Comparison of ENCODE assay signal across 15 cellular contexts in genomic region chr13:40609972-40610726, GRCh38. TPM values are rescaled to one million over a fixed set of nuclear protein-coding genes. Genes with fewer than 3 reads are reported as not detected.
DNase-seq lines count a peak whose midpoint lies in the region; ATAC-seq, FAIRE-seq and TF ChIP-seq lines count a peak whose summit lies in the region.
"Had no signal": no experiment of that assay in that cellular context is flagged by ENCODE, and none has a peak within 500 bp of the region (broad histone marks: within the 10 kb centered on the region; RNA-seq: fewer than 3 reads in every experiment).

No MANE protein-coding gene starts in this region.

- no TSS peak for BruUV-seq in endothelial cell of umbilical vein (replicated peaks; lab: Mats Ljungman, UMichigan)

- H3K27ac ChIP-seq in GM23338 (ENCODE audit: low read depth) (0 out of 2 replicates have a peak overlapping the region, but pooled peaks have one; percentile 28), RWPE1 (no peak overlapping the region), endothelial cell of umbilical vein (ENCODE audit: insufficient read depth, low read depth, low read length) (peak overlapping the region; percentile 98), ascending aorta (peak overlapping the region in 1 of 2 donors; percentile 3)
- H3K27ac ChIP-seq: right lobe of liver had no signal

- H2AFZ ChIP-seq in GM23338 (no peak overlapping the region), endothelial cell of umbilical vein (ENCODE audit: low read depth, low read length) (no peak overlapping the region)

- H3K27me3 ChIP-seq in GM23338 (ENCODE audit: insufficient read depth) (no peaks in the 10 kb centered on the region), endothelial cell of umbilical vein (ENCODE audit: control insufficient read depth in 2 of 2, insufficient read depth in 2 of 2, low read length in 2 of 2) (no peaks in the 10 kb centered on the region), ascending aorta (no peaks in the 10 kb centered on the region)
- H3K27me3 ChIP-seq: right lobe of liver had no signal

- H3K4me2 ChIP-seq in GM23338 (0 out of 2 replicates have a peak overlapping the region, but pooled peaks have one; percentile 5), endothelial cell of umbilical vein (ENCODE audit: insufficient read depth, low read length) (peak overlapping the region; percentile 94)

- POLR2A ChIA-PET in RWPE1 (lab: Yijun Ruan, JAX; ENCODE audit: low non-redundant PET) (no interaction called here), endothelial cell of umbilical vein (lab: Charles Lee) (no interaction called here)

- intact Hi-C loops in endothelial cell of umbilical vein (cut with micrococcal nuclease) (loop anchor here (1.0 to 2.0 kb wide), 4 partner anchors 8 to 69 kb away; no protein-coding TSS in a partner anchor), ascending aorta (cut with DNase I) (no loop called here), natural killer cell (cut with micrococcal nuclease) (no loop called here)

- peaks cover 86% of the 10 kb centered on the region for H4K20me1 ChIP-seq in GM23338 (replicated peaks; ENCODE audit: insufficient read depth)
- H4K20me1 ChIP-seq in endothelial cell of umbilical vein (replicated peaks; ENCODE audit: control insufficient read depth, extremely low read depth, insufficient read depth, low read length), result no peaks in the 10 kb centered on the region

- H3K36me3 ChIP-seq in GM23338 (ENCODE audit: insufficient read depth) (no peaks in the 10 kb centered on the region), endothelial cell of umbilical vein (ENCODE audit: control insufficient read depth in 2 of 2, extremely low read depth in 1 of 2, insufficient read depth in 2 of 2, low read length in 2 of 2) (peaks cover 0 to 8% of the 10 kb centered on the region in 2 experiments), ascending aorta (no peaks in the 10 kb centered on the region)
- H3K36me3 ChIP-seq: right lobe of liver had no signal

- CTCF ChIA-PET in RWPE1 (lab: Yijun Ruan, JAX), result no interaction called here
- CTCF ChIA-PET in endothelial cell of umbilical vein (lab: Charles Lee), result no interaction called here

- H3K9me1 ChIP-seq in endothelial cell of umbilical vein (replicated peaks; ENCODE audit: control insufficient read depth, extremely low read depth, insufficient read depth, low read length), result no peaks in the 10 kb centered on the region

- peaks cover 5% of the 10 kb centered on the region for H3K27me3 Mint-ChIP-seq in GM23338 (ENCODE audit: insufficient read depth, low read depth, poor library complexity)
- H3K27me3 Mint-ChIP-seq in natural killer cell (ENCODE audit: low read depth in 2 of 2), result no peaks in the 10 kb centered on the region

- dilution Hi-C loops in endothelial cell of umbilical vein (cut with MboI; ENCODE audit: extremely low pct_ligation_motif_present, low sequenced_read_pairs), result no loop called here

- H3K36me3 Mint-ChIP-seq in GM23338 (ENCODE audit: low read depth) (peaks cover 15% of the 10 kb centered on the region; the same call in 2 of the 3 replicates), natural killer cell (no peaks in the 10 kb centered on the region)

- no peak for DNase-seq in GM23338 (ENCODE audit: low spot score)
- DNase-seq in RWPE1 (ENCODE audit: low spot score), result peak; percentile 75
- DNase-seq in endothelial cell of umbilical vein (ENCODE audit: low read depth, low spot score), result peak; percentile 93
- peak; percentile 67 for DNase-seq in pulmonary artery endothelial cell (ENCODE audit: low read depth, low spot score)
- DNase-seq in ascending aorta (ENCODE audit: low spot score in 2 of 2), result no peak
- DNase-seq in NCI-H146 treated with DMSO at 0.1 percent for 48 hours (lab: John Stamatoyannopoulos, UW; ENCODE audit: unreplicated experiment), result no peak
- DNase-seq in natural killer cell, result no peak
- DNase-seq: activated CD4-positive, CD25-positive, alpha-beta regulatory T cell; left ventricle myocardium superior; MM.1S; NCI-H2171 treated with DMSO at 0.1 percent for 48 hours; nephron progenitor cell; right lobe of liver; stimulated activated naive CD4-positive, alpha-beta T cell treated with Interleukin-2 at 50 U/mL for 16 hours had no signal

- TF ChIP-seq CTCF in GM23338 (conservative IDR thresholded peaks at IDR 0.05; ENCODE audit: low read depth in 2 of 2) (no peak), RWPE1 (conservative IDR thresholded peaks at IDR 0.05; ENCODE audit: low read depth) (no peak), endothelial cell of umbilical vein (IDR thresholded peaks at IDR 0.05; ENCODE audit: extremely low read depth in 1 of 2, insufficient read depth in 1 of 2, low read depth in 1 of 2, low read length in 2 of 2) (no peak), ascending aorta (IDR thresholded peaks at IDR 0.05) (no peak), natural killer cell (IDR thresholded peaks at IDR 0.05) (no peak)

- H3K4me3 Mint-ChIP-seq in GM23338, result no peak overlapping the region
- H3K4me3 Mint-ChIP-seq in natural killer cell, result no peak overlapping the region
- H3K4me3 Mint-ChIP-seq: nephron progenitor cell had no signal

- H3K4me1 Mint-ChIP-seq in GM23338 (peaks cover 76% of the 10 kb centered on the region), natural killer cell (peaks cover 35 to 49% of the 10 kb centered on the region in 2 donors)

- H3F3A ChIP-seq in GM23338 (replicated peaks; ENCODE audit: low read depth), result peaks cover 8% of the 10 kb centered on the region; the same call in 1 of the 2 replicates

- H3K9me3 ChIP-seq in endothelial cell of umbilical vein (replicated peaks; ENCODE audit: control insufficient read depth, insufficient read depth, low read length), result no peaks in the 10 kb centered on the region
- H3K9me3 ChIP-seq in ascending aorta, result no peaks in the 10 kb centered on the region
- H3K9me3 ChIP-seq: right lobe of liver had no signal

- FAIRE-seq in endothelial cell of umbilical vein (lab: Jason Lieb, UNC), result peak; percentile 88

- H3K4me1 ChIP-seq in GM23338 (ENCODE audit: insufficient read depth), result peaks cover 72% of the 10 kb centered on the region
- peaks cover 62% of the 10 kb centered on the region for H3K4me1 ChIP-seq in endothelial cell of umbilical vein (ENCODE audit: control insufficient read depth, extremely low read depth, insufficient read depth, low read length)
- peaks cover 0 to 15% of the 10 kb centered on the region in 2 donors for H3K4me1 ChIP-seq in ascending aorta

- H3K9me3 Mint-ChIP-seq in GM23338 (no peaks in the 10 kb centered on the region), natural killer cell (no peaks in the 10 kb centered on the region)
- H3K9me3 Mint-ChIP-seq: nephron progenitor cell had no signal

- ATAC-seq in GM23338 (no peak), natural killer cell (no peak)
- ATAC-seq: HCT116, left ventricle myocardium superior had no signal

- no peak for TF ChIP-seq POLR2A in endothelial cell of umbilical vein (IDR thresholded peaks at IDR 0.05; ENCODE audit: low read depth, low read length)

- H3K4me3 ChIP-seq in GM23338, result no peak overlapping the region
- H3K4me3 ChIP-seq in endothelial cell of umbilical vein (replicated peaks in 1 of 3; ENCODE audit: insufficient read depth in 1 of 3, low read depth in 1 of 3, low read length in 3 of 3), result peak overlapping the region in 1 of 3 experiments; percentile 29
- H3K4me3 ChIP-seq in ascending aorta, result no peak overlapping the region
- H3K4me3 ChIP-seq: right lobe of liver had no signal

- H3K27ac Mint-ChIP-seq in GM23338, result no peak overlapping the region
- no peak overlapping the region for H3K27ac Mint-ChIP-seq in natural killer cell
- H3K27ac Mint-ChIP-seq: nephron progenitor cell had no signal

- peaks cover 100% of the 10 kb centered on the region for H3K79me2 ChIP-seq in GM23338 (replicated peaks; ENCODE audit: insufficient read depth)
- H3K79me2 ChIP-seq in endothelial cell of umbilical vein (ENCODE audit: control insufficient read depth, insufficient read depth, low read length), result peaks cover 88% of the 10 kb centered on the region

- H3K9ac ChIP-seq in endothelial cell of umbilical vein (replicated peaks; ENCODE audit: extremely low read depth, insufficient read depth, low read length), result peak overlapping the region; percentile 94

- H3K9me2 ChIP-seq in GM23338 (ENCODE audit: insufficient read depth), result no peaks in the 10 kb centered on the region

TF ChIP-seq in GM23338, 12 proteins besides CTCF, POLR2A, EP300 and RAD21 (continues in another document):
- TF ChIP-seq ETS1 (IDR thresholded peaks at IDR 0.05), result no peak

TF ChIP-seq in endothelial cell of umbilical vein, 7 proteins besides CTCF, POLR2A, EP300 and RAD21:
- no peak for TF ChIP-seq EZH2 (IDR thresholded peaks at IDR 0.05; ENCODE audit: borderline replicate concordance, low read depth, low read length, severe bottlenecking)
- TF ChIP-seq FOS (IDR thresholded peaks at IDR 0.05; ENCODE audit: borderline replicate concordance, insufficient read depth, low read length), result peak; percentile 91
- peak; percentile 63 for TF ChIP-seq POLR2AphosphoS5 (IDR thresholded peaks at IDR 0.05; ENCODE audit: insufficient read depth, low read depth, low read length)
- peak; percentile 55 for TF ChIP-seq GATA2 (IDR thresholded peaks at IDR 0.05; ENCODE audit: insufficient read depth, insufficient read length, low read depth, low read length)
- no peak for TF ChIP-seq MYC (IDR thresholded peaks at IDR 0.05; ENCODE audit: low read depth, low read length)
- TF ChIP-seq JUN (IDR thresholded peaks at IDR 0.05; ENCODE audit: borderline replicate concordance, insufficient read depth, insufficient read length, low read depth), result peak; percentile 89
- no peak for TF ChIP-seq MAX (IDR thresholded peaks at IDR 0.05; ENCODE audit: insufficient read depth, insufficient read length)

RNA-seq across cellular contexts. Expression of gene FOXO1, which starts 56.3 kb away (rescaled TPM):
- 66.2 and 68.0 TPM in 2 replicates for total RNA-seq in GM23338 (2014; rRNA removed; shearing (Covaris generic))
- polyA plus RNA-seq in GM23338 (2016; fragmentation: Nextera tagmentation; extraction: Ambion mirVana), result 32.1 and 32.4 TPM in 2 replicates
- total RNA-seq in endothelial cell of umbilical vein, result 47.6 and 48.5 TPM in 2 replicates
- polyA plus RNA-seq in endothelial cell of umbilical vein, result 44.7 and 46.6 TPM in 2 replicates
- polyA plus RNA-seq in endothelial cell of umbilical vein (2011; cell fraction: cytosol; rRNA removed), result 26.5 and 27.1 TPM in 2 replicates
- polyA plus RNA-seq in endothelial cell of umbilical vein (2011; cell fraction: nucleus; rRNA removed), result 50.3 and 58.3 TPM in 2 replicates
- 28.4 and 38.6 TPM in 2 replicates for polyA plus RNA-seq in endothelial cell of umbilical vein (2012)
- polyA minus RNA-seq in endothelial cell of umbilical vein, result 143 and 150 TPM in 2 replicates
- polyA minus RNA-seq in endothelial cell of umbilical vein (2011; cell fraction: cytosol; rRNA and poly(A)+ RNA removed), result 3.6 TPM
- polyA minus RNA-seq in endothelial cell of umbilical vein (2011; cell fraction: nucleus; rRNA and poly(A)+ RNA removed), result 136 and 154 TPM in 2 replicates
- 23.5 and 25.2 TPM in 2 replicates for total RNA-seq in pulmonary artery endothelial cell
- 65.1 TPM for total RNA-seq in ascending aorta
- total RNA-seq in natural killer cell, result 10 to 100 TPM; 23.9 to 29.8 (median 27.6) TPM

Comparison
In these comparisons a context has a peak if more than half of its experiments do, and no peak if none do; other contexts are left out.
1. DNase-seq: peak in RWPE1 (single experiment), endothelial cell of umbilical vein (single experiment) and pulmonary artery endothelial cell (single experiment); none in GM23338 (single experiment), ascending aorta (0 of 2), NCI-H146 treated with DMSO at 0.1 percent for 48 hours (single experiment) and natural killer cell (single experiment).